ENCODE assay signal across 35 cellular contexts in genomic region chr10:88477343-88478085, GRCh38.
DNase-seq lines count a peak whose midpoint lies in the region; ATAC-seq and TF ChIP-seq lines count a peak whose summit lies in the region.
"Had no signal": no experiment of that assay in that cellular context is flagged by ENCODE, and none has a peak within 500 bp of the region (broad histone marks: within the 10 kb centered on the region; RNA-seq: fewer than 3 reads in every experiment).

No MANE protein-coding gene starts in this region.

- peak; percentile 1 to 37 for DNase-seq in NCI-H524 (lab: John Stamatoyannopoulos, UW)
- DNase-seq in NCI-H524 treated with DMSO at 0.1 percent for 48 hours (lab: John Stamatoyannopoulos, UW), result no peak
- peak; percentile 66 for DNase-seq in adipocyte (ENCODE audit: low read depth)
- peak; percentile 64 for DNase-seq in fibroblast of peridontal ligament (ENCODE audit: extremely low read depth)
- DNase-seq in gastrocnemius medialis, result peak; percentile 46 to 64
- no peak for DNase-seq in SJCRH30
- no peak for DNase-seq in A172 (ENCODE audit: low spot score)
- no peak for DNase-seq in activated CD8-positive, alpha-beta memory T cell treated with anti-CD3 and anti-CD28 coated beads, Interleukin-2, amount 10 ng/mL, durations not matched to agents 7 days and 5 days
- DNase-seq: 8988T; activated CD4-positive, alpha-beta T cell treated with anti-CD3 and anti-CD28 coated beads, Interleukin-2, amount 50 U/mL, for 4 hours; anterior cingulate cortex; Calu3; endodermal cell; head of caudate nucleus; HFFc6; Karpas-422; kidney glomerular epithelial cell; mucosa of descending colon; NCI-H1436 treated with DMSO at 0.1 percent for 48 hours; NCI-H2107; NCI-H446 treated with DMSO at 0.1 percent for 48 hours; PC-3; right cardiac atrium; stimulated activated CD4-positive, alpha-beta T cell treated with anti-CD3 and anti-CD28 coated beads, Interleukin-4, amount 100 ng/mL, for 24 hours; T-helper 1 cell; upper lobe of right lung had no signal

- peaks cover 4% of the 10 kb centered on the region for H3K9me3 ChIP-seq in adipocyte (ENCODE audit: control insufficient read depth, low read length)
- H3K9me3 ChIP-seq in gastrocnemius medialis, result no peaks in the 10 kb centered on the region
- no peaks in the 10 kb centered on the region for H3K9me3 ChIP-seq in SJCRH30 (replicated peaks)
- H3K9me3 ChIP-seq: mucosa of descending colon, upper lobe of right lung had no signal

- H3K27ac ChIP-seq in gastrocnemius medialis (peak overlapping the region; percentile 76 to 88 (median 80)), SJCRH30 (no peak overlapping the region)
- H3K27ac ChIP-seq: cardiac muscle cell, HL-60, parathyroid adenoma, upper lobe of right lung had no signal

- H3K9me3 Mint-ChIP-seq in activated CD8-positive, alpha-beta memory T cell treated with anti-CD3 and anti-CD28 coated beads, Interleukin-2, amount 10 ng/mL, durations not matched to agents 7 days and 5 days (ENCODE audit: low read depth), result peaks cover 4% of the 10 kb centered on the region
- H3K9me3 Mint-ChIP-seq: dendritic cell treated with granulocyte-macrophage colony-stimulating factor and Interleukin-4, amounts not matched to agents 40 ng/mL and 50 ng/mL, for 4 days; endodermal cell; HFFc6; stimulated activated effector memory CD8-positive, alpha-beta T cell treated with anti-CD3 and anti-CD28 coated beads, Interleukin-12 subunit alpha, Interleukin-12 subunit beta, amount 100 ng/mL, for 72 hours had no signal

- in situ Hi-C loops in gastrocnemius medialis (cut with MboI; ENCODE audit: low sequenced_read_pairs in 4 of 4), result no loop called here

- no peaks in the 10 kb centered on the region for H3K27me3 Mint-ChIP-seq in activated CD8-positive, alpha-beta memory T cell treated with anti-CD3 and anti-CD28 coated beads, Interleukin-2, amount 10 ng/mL, durations not matched to agents 7 days and 5 days
- H3K27me3 Mint-ChIP-seq: activated naive CD4-positive, alpha-beta T cell treated with anti-CD3 and anti-CD28 coated beads, Interleukin-2, amount 50 U/mL, for 24 hours; dendritic cell treated with granulocyte-macrophage colony-stimulating factor and Interleukin-4, amounts not matched to agents 40 ng/mL and 50 ng/mL, for 4 days had no signal

- no peak for TF ChIP-seq POLR2A in gastrocnemius medialis (IDR thresholded peaks at IDR 0.05)

- no peaks in the 10 kb centered on the region for H3K36me3 Mint-ChIP-seq in activated CD8-positive, alpha-beta memory T cell treated with anti-CD3 and anti-CD28 coated beads, Interleukin-2, amount 10 ng/mL, durations not matched to agents 7 days and 5 days
- H3K36me3 Mint-ChIP-seq: stimulated activated effector memory CD8-positive, alpha-beta T cell treated with anti-CD3 and anti-CD28 coated beads, Interleukin-12 subunit alpha, Interleukin-12 subunit beta, amount 100 ng/mL, for 72 hours had no signal

- H3K4me1 Mint-ChIP-seq in activated CD8-positive, alpha-beta memory T cell treated with anti-CD3 and anti-CD28 coated beads, Interleukin-2, amount 10 ng/mL, durations not matched to agents 7 days and 5 days, result no peaks in the 10 kb centered on the region
- H3K4me1 Mint-ChIP-seq: activated naive CD4-positive, alpha-beta T cell treated with anti-CD3 and anti-CD28 coated beads, Interleukin-2, amount 50 U/mL, for 24 hours; endodermal cell; nephron; stimulated activated effector memory CD8-positive, alpha-beta T cell treated with anti-CD3 and anti-CD28 coated beads, Interleukin-12 subunit alpha, Interleukin-12 subunit beta, amount 100 ng/mL, for 72 hours had no signal

- CTCF ChIA-PET in activated CD8-positive, alpha-beta memory T cell treated with anti-CD3 and anti-CD28 coated beads, Interleukin-2, amount 10 ng/mL, durations not matched to agents 7 days and 5 days (lab: Charles Lee), result no interaction called here

- no peak for TF ChIP-seq CTCF in gastrocnemius medialis (IDR thresholded peaks at IDR 0.05 in 4 of 5, conservative IDR thresholded peaks at IDR 0.05 in 1 of 5)

- H3K4me1 ChIP-seq in adipocyte (ENCODE audit: control insufficient read depth, insufficient read depth, low read length) (peaks cover 27% of the 10 kb centered on the region), gastrocnemius medialis (peaks cover 22 to 43% of the 10 kb centered on the region in 2 donors), SJCRH30 (no peaks in the 10 kb centered on the region)
- H3K4me1 ChIP-seq: upper lobe of right lung had no signal

- H3K4me3 ChIP-seq in adipocyte (ENCODE audit: low read length) (no peak overlapping the region), gastrocnemius medialis (no peak overlapping the region), SJCRH30 (no peak overlapping the region)
- H3K4me3 ChIP-seq: cardiac muscle cell, lung, mucosa of descending colon, upper lobe of right lung had no signal

- no peak overlapping the region for H3K9ac ChIP-seq in adipocyte (ENCODE audit: low read length)
- H3K9ac ChIP-seq: parathyroid adenoma had no signal

- intact Hi-C loops in gastrocnemius medialis (cut with DNase I; ENCODE audit: low total_unique reads), result loop anchor here (2.0 to 5.0 kb wide), 5 partner anchors 21 to 615 kb away; partner anchors contain the start of genes KLLN and PTEN

- no peak overlapping the region for H3K4me3 Mint-ChIP-seq in activated CD8-positive, alpha-beta memory T cell treated with anti-CD3 and anti-CD28 coated beads, Interleukin-2, amount 10 ng/mL, durations not matched to agents 7 days and 5 days
- H3K4me3 Mint-ChIP-seq: activated naive CD4-positive, alpha-beta T cell treated with anti-CD3 and anti-CD28 coated beads, Interleukin-2, amount 50 U/mL, for 24 hours; activated T-helper 1 cell treated with anti-CD3 and anti-CD28 coated beads, Interleukin-12 subunit alpha, Interleukin-12 subunit beta, Interleukin-2, Interleukin-4 antibody, amounts not matched to agents 30 ng/mL and 10 ng/mL and 1 ng/mL, durations not matched to agents 14 hours and 24 hours and 36 hours; dendritic cell treated with granulocyte-macrophage colony-stimulating factor and Interleukin-4, amounts not matched to agents 40 ng/mL and 50 ng/mL, for 4 days; endodermal cell; HFFc6; nephron; stimulated activated effector memory CD8-positive, alpha-beta T cell treated with anti-CD3 and anti-CD28 coated beads, Interleukin-12 subunit alpha, Interleukin-12 subunit beta, amount 100 ng/mL, for 72 hours had no signal

- H3K27me3 ChIP-seq in adipocyte (replicated peaks; ENCODE audit: control insufficient read depth, insufficient read depth, low read length) (no peaks in the 10 kb centered on the region), gastrocnemius medialis (no peaks in the 10 kb centered on the region), SJCRH30 (no peaks in the 10 kb centered on the region)
- H3K27me3 ChIP-seq: cardiac muscle cell, upper lobe of right lung had no signal

- no peak overlapping the region for H3K27ac Mint-ChIP-seq in activated CD8-positive, alpha-beta memory T cell treated with anti-CD3 and anti-CD28 coated beads, Interleukin-2, amount 10 ng/mL, durations not matched to agents 7 days and 5 days
- H3K27ac Mint-ChIP-seq: activated naive CD4-positive, alpha-beta T cell treated with anti-CD3 and anti-CD28 coated beads, Interleukin-2, amount 50 U/mL, for 24 hours; activated T-helper 1 cell treated with anti-CD3 and anti-CD28 coated beads, Interleukin-12 subunit alpha, Interleukin-12 subunit beta, Interleukin-2, Interleukin-4 antibody, amounts not matched to agents 30 ng/mL and 10 ng/mL and 1 ng/mL, durations not matched to agents 14 hours and 24 hours and 36 hours; dendritic cell treated with granulocyte-macrophage colony-stimulating factor and Interleukin-4, amounts not matched to agents 40 ng/mL and 50 ng/mL, for 4 days; endodermal cell; HFFc6; nephron; stimulated activated effector memory CD8-positive, alpha-beta T cell treated with anti-CD3 and anti-CD28 coated beads, Interleukin-12 subunit alpha, Interleukin-12 subunit beta, amount 100 ng/mL, for 72 hours had no signal

- no peaks in the 10 kb centered on the region for H3K36me3 ChIP-seq in adipocyte (ENCODE audit: control insufficient read depth, insufficient read depth, low read length, severe bottlenecking)
- H3K36me3 ChIP-seq in gastrocnemius medialis, result no peaks in the 10 kb centered on the region
- H3K36me3 ChIP-seq in SJCRH30, result no peaks in the 10 kb centered on the region
- H3K36me3 ChIP-seq: cardiac muscle cell, upper lobe of right lung had no signal

- peak; percentile 78 to 83 for ATAC-seq in gastrocnemius medialis
- ATAC-seq in activated CD8-positive, alpha-beta memory T cell treated with anti-CD3 and anti-CD28 coated beads, Interleukin-2, amount 10 ng/mL, durations not matched to agents 7 days and 5 days, result no peak
- ATAC-seq: mucosa of descending colon; PC-3; stimulated activated effector memory CD8-positive, alpha-beta T cell treated with anti-CD3 and anti-CD28 coated beads, Interleukin-12 subunit alpha, Interleukin-12 subunit beta, amount 100 ng/mL, for 72 hours; upper lobe of right lung had no signal

Comparison
In these comparisons a context has a peak if more than half of its experiments do, and no peak if none do; other contexts are left out.
1. DNase-seq: peak in NCI-H524 (2 of 2), adipocyte (single experiment), fibroblast of peridontal ligament (single experiment) and gastrocnemius medialis (2 of 2); none in NCI-H524 treated with DMSO at 0.1 percent for 48 hours (single experiment), SJCRH30 (0 of 2), A172 (single experiment) and activated CD8-positive, alpha-beta memory T cell treated with anti-CD3 and anti-CD28 coated beads, Interleukin-2, amount 10 ng/mL, durations not matched to agents 7 days and 5 days (single experiment).